Comparison of ENCODE assay signal across 12 cellular contexts in genomic region chr6:154319231-154319858, GRCh38. TPM values are rescaled to one million over a fixed set of nuclear protein-coding genes. Genes with fewer than 3 reads are reported as not detected.
DNase-seq lines count a peak whose midpoint lies in the region; ATAC-seq and TF ChIP-seq lines count a peak whose summit lies in the region.
"Had no signal": no experiment of that assay in that cellular context is flagged by ENCODE, and none has a peak within 500 bp of the region (broad histone marks: within the 10 kb centered on the region; RNA-seq: fewer than 3 reads in every experiment).

No MANE protein-coding gene starts in this region.

- no peak overlapping the region for H3K4me3 ChIP-seq in astrocyte of the spinal cord (ENCODE audit: low read depth, low read length)
- peak overlapping the region; percentile 56 for H3K4me3 ChIP-seq in osteoblast (ENCODE audit: insufficient read depth, low read length)

- H3K27me3 ChIP-seq in osteoblast (ENCODE audit: insufficient read depth, low read length), result peaks cover 9% of the 10 kb centered on the region

- H4K20me1 ChIP-seq in osteoblast (ENCODE audit: insufficient read depth, low read length), result no peaks in the 10 kb centered on the region

- in situ Hi-C loops in astrocyte of the spinal cord (cut with HindIII; ENCODE audit: low sequenced_read_pairs), result no loop called here

- peak overlapping the region; percentile 67 for H2AFZ ChIP-seq in osteoblast (ENCODE audit: low read length)

- H3K4me2 ChIP-seq in osteoblast (ENCODE audit: insufficient read depth, low read length), result peak overlapping the region; percentile 68

- H3K9me3 ChIP-seq in osteoblast (ENCODE audit: low read depth, low read length), result no peaks in the 10 kb centered on the region

- H3K79me2 ChIP-seq in osteoblast (ENCODE audit: insufficient read depth, low read length), result no peaks in the 10 kb centered on the region

- ATAC-seq in HG03342 (IDR thresholded peaks at IDR 0.05; ENCODE audit: unreplicated experiment), result peak; percentile 57
- ATAC-seq: left lobe of liver had no signal

- peaks cover 24% of the 10 kb centered on the region for H3K4me1 ChIP-seq in osteoblast (ENCODE audit: insufficient read depth, low read length)

- no peaks in the 10 kb centered on the region for H3K36me3 ChIP-seq in osteoblast (ENCODE audit: insufficient read depth, low read length)

- peak overlapping the region; percentile 58 for H3K27ac ChIP-seq in osteoblast (ENCODE audit: low read depth, low read length)

- no peak for TF ChIP-seq CTCF in astrocyte of the spinal cord (IDR thresholded peaks at IDR 0.05; ENCODE audit: low read depth, low read length)
- TF ChIP-seq CTCF in osteoblast (IDR thresholded peaks at IDR 0.05; ENCODE audit: extremely low read depth, low read depth, low read length), result no peak

- DNase-seq in GM04504 (ENCODE audit: low read depth), result peak; percentile 80
- DNase-seq in astrocyte of the spinal cord (ENCODE audit: low read depth, low spot score), result peak; percentile 72
- peak; percentile 49 for DNase-seq in osteoblast (ENCODE audit: insufficient read length, low spot score, missing footprints)
- DNase-seq in SKM-1 (lab: John Stamatoyannopoulos, UW; ENCODE audit: unreplicated experiment), result no peak
- no peak for DNase-seq in DMS 273 (lab: John Stamatoyannopoulos, UW; ENCODE audit: unreplicated experiment)
- no peak for DNase-seq in DMS153 treated with DMSO at 0.1 percent for 48 hours (lab: John Stamatoyannopoulos, UW; ENCODE audit: unreplicated experiment)
- no peak for DNase-seq in mesenteric fat pad (ENCODE audit: low spot score)
- DNase-seq: activated CD4-positive, alpha-beta T cell treated with anti-CD3 and anti-CD28 coated beads for 48 hours; stimulated activated CD4-positive, alpha-beta T cell treated with anti-CD3 and anti-CD28 coated beads, Interleukin-2, amount 100 ng/mL, for 48 hours had no signal

RNA-seq across cellular contexts. Expression of gene IPCEF1, which starts 37.3 kb away (rescaled TPM):
- total RNA-seq in osteoblast (0.36 and 0.88 TPM in 2 replicates), mesenteric fat pad (1.5 TPM)
- total RNA-seq: NCI-H460 had no signal

Comparison
In these comparisons a context has a peak if more than half of its experiments do, and no peak if none do; other contexts are left out.
1. DNase-seq: peak in GM04504 (single experiment), astrocyte of the spinal cord (single experiment) and osteoblast (single experiment); none in SKM-1 (single experiment), DMS 273 (single experiment), DMS153 treated with DMSO at 0.1 percent for 48 hours (single experiment) and mesenteric fat pad (single experiment).